8 cellular contexts compared by ENCODE assay signal in the genomic region with DNA sequence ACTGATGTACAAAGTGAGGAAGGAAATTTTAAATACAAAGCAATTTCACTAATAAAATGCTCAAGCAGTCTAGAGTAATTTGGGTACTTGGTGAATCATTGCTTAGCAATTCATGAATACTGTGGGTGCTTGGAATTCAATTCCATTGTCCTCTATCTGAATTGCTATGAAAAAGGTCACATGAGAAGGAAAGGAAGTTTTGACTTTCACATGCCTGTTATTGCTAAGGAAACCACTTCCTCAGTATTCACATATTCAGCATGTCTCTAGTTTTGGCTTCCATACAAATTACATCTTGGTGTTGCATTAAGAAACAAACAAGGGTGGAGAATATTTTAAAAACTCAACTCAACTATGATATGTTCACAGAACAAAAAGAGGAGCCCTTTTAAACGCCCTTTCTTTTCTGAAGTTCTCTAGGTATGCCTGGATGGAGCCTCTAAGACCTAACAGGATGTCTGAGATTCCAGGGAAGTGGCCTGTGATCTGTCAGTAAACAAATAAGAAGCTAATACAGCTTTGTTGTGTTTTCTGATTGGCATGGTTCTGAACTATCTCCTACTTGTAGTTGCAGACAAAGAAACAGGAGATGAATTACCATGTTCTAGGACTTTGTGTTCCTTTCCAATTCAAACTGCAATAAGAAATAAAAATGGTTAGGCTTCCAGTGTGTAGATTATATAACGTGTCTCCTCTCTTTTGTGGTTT.
A peak's percentile ranks its signal among the peaks of the same experiment; 100 is the strongest.
DNase-seq lines count a peak whose midpoint lies in the region; ATAC-seq and TF ChIP-seq lines count a peak whose summit lies in the region.

No MANE protein-coding gene starts in this region.

- TF ChIP-seq CTCF in RWPE2 (IDR thresholded peaks at IDR 0.05; ENCODE audit: poor library complexity, severe bottlenecking) (no peak), natural killer cell (IDR thresholded peaks at IDR 0.05) (no peak)

- no peaks in the 10 kb centered on the region for H3K36me3 ChIP-seq in BLaER1 treated with 17β-estradiol and CSF1 and Interleukin-3, amounts not matched to agents 10 nM and 100 nM
- no peaks in the 10 kb centered on the region for H3K36me3 ChIP-seq in RWPE2 (ENCODE audit: low read depth)

- no peaks in the 10 kb centered on the region for H4K20me1 ChIP-seq in BLaER1 treated with 17β-estradiol and CSF1 and Interleukin-3, amounts not matched to agents 10 nM and 100 nM

- DNase-seq in RWPE2 (ENCODE audit: low spot score) (no peak), fibroblast of gingiva (ENCODE audit: low read depth) (peak; percentile 96), non-pigmented ciliary epithelial cell (ENCODE audit: low read depth) (peak; percentile 92), natural killer cell (no peak)

- H3K4me1 Mint-ChIP-seq in natural killer cell: no peaks in the 10 kb centered on the region

- H3K4me3 ChIP-seq in BLaER1 treated with 17β-estradiol and CSF1 and Interleukin-3, amounts not matched to agents 10 nM and 100 nM: no peak overlapping the region; a peak in 1 of 20 replicates
- H3K4me3 ChIP-seq in RWPE2 (ENCODE audit: severe bottlenecking): no peak overlapping the region

- peak overlapping the region in 8 of 11 experiments; percentile 6 to 85 (median 47); a peak in 10 of 22 replicates for H3K27ac ChIP-seq in BLaER1 treated with 17β-estradiol and CSF1 and Interleukin-3, amounts not matched to agents 10 nM and 100 nM
- peak overlapping the region; percentile 95 for H3K27ac ChIP-seq in RWPE2 (ENCODE audit: poor library complexity, severe bottlenecking)

- H3K9me3 Mint-ChIP-seq in natural killer cell: peaks cover 0 to 3% of the 10 kb centered on the region in 2 donors

- H3K9me3 ChIP-seq in BLaER1 treated with 17β-estradiol and CSF1 and Interleukin-3, amounts not matched to agents 10 nM and 100 nM (replicated peaks in 1 of 11): peaks cover 0 to 4% (median 0%) of the 10 kb centered on the region in 11 experiments; a peak in 1 of 22 replicates
- no peaks in the 10 kb centered on the region for H3K9me3 ChIP-seq in RWPE2 (ENCODE audit: severe bottlenecking)

- H3K4me1 ChIP-seq in BLaER1 treated with 17β-estradiol and CSF1 and Interleukin-3, amounts not matched to agents 10 nM and 100 nM: peaks cover 21 to 74% (median 32%) of the 10 kb centered on the region in 10 experiments
- H3K4me1 ChIP-seq in RWPE2 (ENCODE audit: insufficient read depth, poor library complexity, severe bottlenecking): peaks cover 38% of the 10 kb centered on the region

- peak overlapping the region; percentile 11 to 89 (median 52); a peak in 21 of 22 replicates for H3K4me2 ChIP-seq in BLaER1 treated with 17β-estradiol and CSF1 and Interleukin-3, amounts not matched to agents 10 nM and 100 nM

- peak overlapping the region in 3 of 11 experiments; percentile 60 to 66 (median 64); a peak in 6 of 22 replicates for H3K9ac ChIP-seq in BLaER1 treated with 17β-estradiol and CSF1 and Interleukin-3, amounts not matched to agents 10 nM and 100 nM

- ATAC-seq in RWPE2 (ENCODE audit: low read depth) (peak; percentile 87), natural killer cell (no peak), GM18909 (IDR thresholded peaks at IDR 0.05; ENCODE audit: poor library complexity, unreplicated experiment) (no peak), HG03159 (IDR thresholded peaks at IDR 0.05; ENCODE audit: unreplicated experiment) (no peak), GM18861 (IDR thresholded peaks at IDR 0.05; ENCODE audit: unreplicated experiment) (no peak)

- intact Hi-C loops in natural killer cell (cut with micrococcal nuclease): no loop called here

- H3K27me3 ChIP-seq in BLaER1 treated with 17β-estradiol and CSF1 and Interleukin-3, amounts not matched to agents 10 nM and 100 nM: no peaks in the 10 kb centered on the region
- H3K27me3 ChIP-seq in RWPE2 (ENCODE audit: insufficient read depth, poor library complexity, severe bottlenecking): no peaks in the 10 kb centered on the region

- no peaks in the 10 kb centered on the region for H3K27me3 Mint-ChIP-seq in natural killer cell (ENCODE audit: low read depth in 2 of 2)

- no peak overlapping the region for H3K4me3 Mint-ChIP-seq in natural killer cell

- H3K36me3 Mint-ChIP-seq in natural killer cell: no peaks in the 10 kb centered on the region

- H3K27ac Mint-ChIP-seq in natural killer cell: no peak overlapping the region

Comparison
In these comparisons a context has a peak if more than half of its experiments do, and no peak if none do; other contexts are left out.
1. DNase-seq: peak in fibroblast of gingiva (single experiment) and non-pigmented ciliary epithelial cell (single experiment); none in RWPE2 (single experiment) and natural killer cell (single experiment).